In the genomic region with DNA sequence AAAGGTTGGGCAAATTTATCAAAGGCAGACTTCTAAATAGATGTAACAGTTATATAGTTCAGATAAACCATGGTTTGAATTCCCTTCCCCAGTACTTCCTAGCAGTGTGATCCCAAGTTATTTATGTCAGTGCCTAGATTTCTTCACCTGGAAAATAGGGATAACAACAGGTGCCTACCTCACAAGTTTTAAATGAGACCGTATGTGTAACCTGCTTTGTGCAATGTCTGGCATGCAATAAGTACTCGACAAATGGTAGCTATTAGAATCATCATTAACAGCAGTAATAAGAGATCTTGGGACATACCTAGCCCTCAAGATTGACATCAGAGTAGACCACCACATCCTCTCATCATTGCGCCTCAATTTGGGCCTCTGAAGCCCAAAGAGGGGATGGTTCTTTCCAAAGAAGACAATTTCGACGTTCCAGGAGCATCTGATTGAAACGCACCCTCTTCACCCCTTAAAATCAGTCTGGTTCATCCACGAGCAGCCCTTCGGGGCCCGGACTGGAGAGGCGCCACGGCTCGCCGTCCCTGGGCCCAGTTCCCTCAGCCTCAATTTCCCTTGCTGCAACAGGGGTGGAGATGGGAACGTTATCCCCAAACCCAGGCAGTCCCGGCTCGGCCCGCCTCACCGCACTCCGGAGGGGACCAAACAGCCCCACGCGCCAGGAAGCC, we compare ENCODE assay signal across 1 cellular context.
TF ChIP-seq lines count a peak whose summit lies in the region.

No MANE protein-coding gene starts in this region.

TF ChIP-seq in HepG2, 621 proteins besides CTCF, POLR2A, EP300 and RAD21 (continued from another document and continues in another):
- TF ChIP-seq RNF219 (CRISPR knock-in tag; IDR thresholded peaks at IDR 0.05) (no peak), GATAD2A (CRISPR knock-in tag; IDR thresholded peaks at IDR 0.05) (0 out of 2 replicates have a peak, but pooled peaks have one; percentile 14), RELA (CRISPR knock-in tag; IDR thresholded peaks at IDR 0.05) (no peak), SIN3B (IDR thresholded peaks at IDR 0.05; ENCODE audit: low read length) (no peak), ZSCAN31 (CRISPR knock-in tag; IDR thresholded peaks at IDR 0.05; ENCODE audit: low read depth) (no peak; the same call in 1 of the 2 replicates), GATAD1 (CRISPR knock-in tag; IDR thresholded peaks at IDR 0.05) (0 out of 2 replicates have a peak, but pooled peaks have one; percentile 9), IRF2 (CRISPR knock-in tag; IDR thresholded peaks at IDR 0.05) (no peak), MTA1 (CRISPR knock-in tag; IDR thresholded peaks at IDR 0.05; ENCODE audit: borderline replicate concordance) (no peak), TFDP2 (CRISPR knock-in tag; IDR thresholded peaks at IDR 0.05) (peak; percentile 29; the same call in 1 of the 2 replicates), YEATS2 (CRISPR knock-in tag; IDR thresholded peaks at IDR 0.05; ENCODE audit: borderline replicate concordance) (peak; percentile 25; the same call in 1 of the 2 replicates), ZSCAN22 (CRISPR knock-in tag; IDR thresholded peaks at IDR 0.05) (no peak), MXD3 (CRISPR knock-in tag; IDR thresholded peaks at IDR 0.05) (peak; percentile 41; the same call in 1 of the 2 replicates), ZNF598 (CRISPR knock-in tag; IDR thresholded peaks at IDR 0.05; ENCODE audit: borderline replicate concordance) (peak; percentile 73; the same call in 1 of the 2 replicates), SAP130 (CRISPR knock-in tag; IDR thresholded peaks at IDR 0.05; ENCODE audit: low read depth) (peak; percentile 76; the same call in 1 of the 2 replicates), ZNF800 (CRISPR knock-in tag; IDR thresholded peaks at IDR 0.05) (no peak), RBM22 (optimal IDR thresholded peaks at IDR 0.05; ENCODE audit: low read length) (no peak), ZNF83 (CRISPR knock-in tag; IDR thresholded peaks at IDR 0.05; ENCODE audit: borderline replicate concordance) (no peak), ASH2L (IDR thresholded peaks at IDR 0.05; ENCODE audit: insufficient read length, low read depth, low read length) (peak; percentile 52), ZNF17 (CRISPR knock-in tag; IDR thresholded peaks at IDR 0.05) (no peak), ZFP90 (CRISPR knock-in tag; IDR thresholded peaks at IDR 0.05; ENCODE audit: borderline replicate concordance) (no peak), ZFP91 (CRISPR knock-in tag; IDR thresholded peaks at IDR 0.05; ENCODE audit: borderline replicate concordance) (peak; percentile 58; the same call in 1 of the 2 replicates), ZBTB10 (CRISPR knock-in tag; IDR thresholded peaks at IDR 0.05; ENCODE audit: borderline replicate concordance) (no peak), ARHGAP35 (CRISPR knock-in tag; IDR thresholded peaks at IDR 0.05; ENCODE audit: borderline replicate concordance) (peak; percentile 37; the same call in 1 of the 2 replicates), SOX5 (CRISPR knock-in tag; IDR thresholded peaks at IDR 0.05; ENCODE audit: borderline replicate concordance) (no peak), ZNF782 (CRISPR knock-in tag; IDR thresholded peaks at IDR 0.05; ENCODE audit: borderline replicate concordance) (0 out of 2 replicates have a peak, but pooled peaks have one; percentile 33), SMAD1 (CRISPR knock-in tag; IDR thresholded peaks at IDR 0.05; ENCODE audit: borderline replicate concordance, low read depth) (no peak; the same call in 1 of the 2 replicates), ZNF691 (CRISPR knock-in tag; IDR thresholded peaks at IDR 0.05; ENCODE audit: borderline replicate concordance, low read depth) (peak; percentile 35; the same call in 1 of the 2 replicates), THRA (CRISPR knock-in tag; IDR thresholded peaks at IDR 0.05; ENCODE audit: borderline replicate concordance) (no peak), TMF1 (CRISPR knock-in tag; IDR thresholded peaks at IDR 0.05; ENCODE audit: low read depth) (0 out of 2 replicates have a peak, but pooled peaks have one; percentile 12), AGO1 (IDR thresholded peaks at IDR 0.05; ENCODE audit: low read depth, low read length, poor library complexity, severe bottlenecking) (no peak), SNAI1 (CRISPR knock-in tag; IDR thresholded peaks at IDR 0.05; ENCODE audit: borderline replicate concordance) (no peak), FOXK2 (IDR thresholded peaks at IDR 0.05) (no peak), IRF1 (CRISPR knock-in tag; IDR thresholded peaks at IDR 0.05; ENCODE audit: low read depth) (no peak), U2AF1 (optimal IDR thresholded peaks at IDR 0.05; ENCODE audit: low read depth, low read length) (no peak), ARNT2 (CRISPR knock-in tag; IDR thresholded peaks at IDR 0.05; ENCODE audit: low read depth) (0 out of 2 replicates have a peak, but pooled peaks have one; percentile 67)
- TF ChIP-seq, protein P1, sequence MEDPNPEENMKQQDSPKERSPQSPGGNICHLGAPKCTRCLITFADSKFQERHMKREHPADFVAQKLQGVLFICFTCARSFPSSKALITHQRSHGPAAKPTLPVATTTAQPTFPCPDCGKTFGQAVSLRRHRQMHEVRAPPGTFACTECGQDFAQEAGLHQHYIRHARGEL (CRISPR knock-in tag; IDR thresholded peaks at IDR 0.05), result no peak
- TF ChIP-seq, protein P2, sequence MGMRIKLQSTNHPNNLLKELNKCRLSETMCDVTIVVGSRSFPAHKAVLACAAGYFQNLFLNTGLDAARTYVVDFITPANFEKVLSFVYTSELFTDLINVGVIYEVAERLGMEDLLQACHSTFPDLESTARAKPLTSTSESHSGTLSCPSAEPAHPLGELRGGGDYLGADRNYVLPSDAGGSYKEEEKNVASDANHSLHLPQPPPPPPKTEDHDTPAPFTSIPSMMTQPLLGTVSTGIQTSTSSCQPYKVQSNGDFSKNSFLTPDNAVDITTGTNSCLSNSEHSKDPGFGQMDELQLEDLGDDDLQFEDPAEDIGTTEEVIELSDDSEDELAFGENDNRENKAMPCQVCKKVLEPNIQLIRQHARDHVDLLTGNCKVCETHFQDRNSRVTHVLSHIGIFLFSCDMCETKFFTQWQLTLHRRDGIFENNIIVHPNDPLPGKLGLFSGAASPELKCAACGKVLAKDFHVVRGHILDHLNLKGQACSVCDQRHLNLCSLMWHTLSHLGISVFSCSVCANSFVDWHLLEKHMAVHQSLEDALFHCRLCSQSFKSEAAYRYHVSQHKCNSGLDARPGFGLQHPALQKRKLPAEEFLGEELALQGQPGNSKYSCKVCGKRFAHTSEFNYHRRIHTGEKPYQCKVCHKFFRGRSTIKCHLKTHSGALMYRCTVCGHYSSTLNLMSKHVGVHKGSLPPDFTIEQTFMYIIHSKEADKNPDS (CRISPR knock-in tag; IDR thresholded peaks at IDR 0.05), result no peak
- TF ChIP-seq, protein P3, sequence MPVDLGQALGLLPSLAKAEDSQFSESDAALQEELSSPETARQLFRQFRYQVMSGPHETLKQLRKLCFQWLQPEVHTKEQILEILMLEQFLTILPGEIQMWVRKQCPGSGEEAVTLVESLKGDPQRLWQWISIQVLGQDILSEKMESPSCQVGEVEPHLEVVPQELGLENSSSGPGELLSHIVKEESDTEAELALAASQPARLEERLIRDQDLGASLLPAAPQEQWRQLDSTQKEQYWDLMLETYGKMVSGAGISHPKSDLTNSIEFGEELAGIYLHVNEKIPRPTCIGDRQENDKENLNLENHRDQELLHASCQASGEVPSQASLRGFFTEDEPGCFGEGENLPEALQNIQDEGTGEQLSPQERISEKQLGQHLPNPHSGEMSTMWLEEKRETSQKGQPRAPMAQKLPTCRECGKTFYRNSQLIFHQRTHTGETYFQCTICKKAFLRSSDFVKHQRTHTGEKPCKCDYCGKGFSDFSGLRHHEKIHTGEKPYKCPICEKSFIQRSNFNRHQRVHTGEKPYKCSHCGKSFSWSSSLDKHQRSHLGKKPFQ (CRISPR knock-in tag; IDR thresholded peaks at IDR 0.05; ENCODE audit: insufficient replicate concordance), result no peak
